Comparison of ENCODE assay signal across 16 cellular contexts in the genomic region with DNA sequence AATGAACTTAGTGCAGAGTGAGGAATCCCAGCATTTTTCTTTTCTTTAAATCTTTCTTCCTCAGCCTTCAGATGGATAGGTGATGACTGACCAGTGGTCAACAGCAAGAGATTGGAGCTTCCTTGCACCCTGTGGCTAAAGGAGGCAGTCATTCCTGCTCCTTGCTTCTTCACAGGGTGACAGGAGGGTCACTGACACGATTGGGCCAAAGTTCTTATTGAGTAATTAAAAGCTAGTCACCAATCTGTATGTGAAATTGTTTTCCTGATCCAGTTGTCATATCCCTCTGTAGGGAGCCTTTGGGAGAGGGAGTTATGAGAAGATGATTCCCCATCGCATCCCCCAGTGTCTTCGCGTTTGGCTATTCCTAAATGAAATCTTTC.
DNase-seq lines count a peak whose midpoint lies in the region; ATAC-seq and TF ChIP-seq lines count a peak whose summit lies in the region.
"Had no signal": no experiment of that assay in that cellular context is flagged by ENCODE, and none has a peak within 500 bp of the region (broad histone marks: within the 10 kb centered on the region; RNA-seq: fewer than 3 reads in every experiment).

No MANE protein-coding gene starts in this region.

- WGBS in heart left ventricle, 4 donors = 81 to 86% (median 83%) methylated on average over 4 of the region's 4 CpGs

- H3K27me3 ChIP-seq in heart left ventricle (no peaks in the 10 kb centered on the region), right atrium auricular region (no peaks in the 10 kb centered on the region), upper lobe of right lung (no peaks in the 10 kb centered on the region)
- H3K27me3 ChIP-seq: MG63 had no signal

- H3K9me3 ChIP-seq in heart left ventricle = peaks cover 0 to under 1% (median 0%) of the 10 kb centered on the region in 12 donors
- H3K9me3 ChIP-seq in right atrium auricular region = no peaks in the 10 kb centered on the region
- H3K9me3 ChIP-seq in upper lobe of right lung = no peaks in the 10 kb centered on the region
- no peaks in the 10 kb centered on the region for H3K9me3 ChIP-seq in T-helper 17 cell (ENCODE audit: control insufficient read depth, low read length, poor library complexity, severe bottlenecking)
- H3K9me3 ChIP-seq: MG63 had no signal

- TF ChIP-seq CTCF in heart left ventricle (IDR thresholded peaks at IDR 0.05) (peak in 1 of 12 donors; percentile 0), right atrium auricular region (IDR thresholded peaks at IDR 0.05) (no peak), nephron (IDR thresholded peaks at IDR 0.05; ENCODE audit: unreplicated experiment in 3 of 3) (no peak), upper lobe of right lung (IDR thresholded peaks at IDR 0.05) (peak; percentile 0)

- H3K4me1 ChIP-seq in heart left ventricle = peaks cover 0 to 24% (median 4%) of the 10 kb centered on the region in 12 donors
- H3K4me1 ChIP-seq in right atrium auricular region = peaks cover 0 to 3% of the 10 kb centered on the region in 2 donors
- H3K4me1 ChIP-seq in upper lobe of right lung = no peaks in the 10 kb centered on the region

- ATAC-seq in heart left ventricle (peak in 3 of 4 donors; percentile 3 to 31 (median 6)), upper lobe of right lung (no peak), HG02884 (IDR thresholded peaks at IDR 0.05; ENCODE audit: unreplicated experiment) (no peak), T-helper 17 cell (no peak)

- DNase-seq in heart left ventricle = no peak
- no peak for DNase-seq in right atrium auricular region (ENCODE audit: low spot score)
- no peak for DNase-seq in caudate nucleus (lab: John Stamatoyannopoulos, UW)
- DNase-seq in upper lobe of right lung = no peak
- no peak for DNase-seq in AG08395 (ENCODE audit: low spot score)
- no peak for DNase-seq in T-helper 17 cell
- DNase-seq: DMS 273 treated with DMSO at 0.1 percent for 48 hours, GDM1, NCI-H1092, NCI-H2081 treated with DMSO at 0.1 percent for 48 hours, SHP77 treated with DMSO at 0.1 percent for 48 hours had no signal

- H3K36me3 ChIP-seq in heart left ventricle = peaks cover 0 to 59% (median 7%) of the 10 kb centered on the region in 9 donors
- H3K36me3 ChIP-seq in right atrium auricular region = peaks cover 42% of the 10 kb centered on the region
- no peaks in the 10 kb centered on the region for H3K36me3 ChIP-seq in upper lobe of right lung
- H3K36me3 ChIP-seq: MG63 had no signal

- peaks cover 3% of the 10 kb centered on the region for H3K9me3 Mint-ChIP-seq in nephron

- no peak overlapping the region for H3K4me3 Mint-ChIP-seq in nephron
- no peak overlapping the region for H3K4me3 Mint-ChIP-seq in T-helper 17 cell
- H3K4me3 Mint-ChIP-seq: CD14-positive monocyte had no signal

- intact Hi-C loops in heart left ventricle (cut with DNase I) = no loop called here
- intact Hi-C loops in upper lobe of right lung (cut with DNase I) = no loop called here

- H3K27ac Mint-ChIP-seq in nephron (peak overlapping the region; percentile 9 to 94 (median 71)), T-helper 17 cell (no peak overlapping the region)
- H3K27ac Mint-ChIP-seq: CD14-positive monocyte had no signal

- H3K4me1 Mint-ChIP-seq in nephron (peaks cover 30% of the 10 kb centered on the region), T-helper 17 cell (peaks cover 2% of the 10 kb centered on the region)
- H3K4me1 Mint-ChIP-seq: CD14-positive monocyte had no signal

- H3K36me3 Mint-ChIP-seq in nephron (ENCODE audit: low read depth) (peaks cover 18% of the 10 kb centered on the region), T-helper 17 cell (ENCODE audit: low read depth) (no peaks in the 10 kb centered on the region)
- H3K36me3 Mint-ChIP-seq: CD14-positive monocyte had no signal

- no peak for TF ChIP-seq POLR2A in heart left ventricle (IDR thresholded peaks at IDR 0.05)

- no peaks in the 10 kb centered on the region for H3K27me3 Mint-ChIP-seq in nephron (ENCODE audit: low read depth)
- peaks cover 25% of the 10 kb centered on the region for H3K27me3 Mint-ChIP-seq in T-helper 17 cell

- H3K4me3 ChIP-seq in heart left ventricle (no peak overlapping the region), right atrium auricular region (no peak overlapping the region), upper lobe of right lung (no peak overlapping the region)
- H3K4me3 ChIP-seq: GM12878, MG63 had no signal

- H3K27ac ChIP-seq in heart left ventricle (peak overlapping the region in 5 of 12 donors; percentile 29 to 61 (median 42)), right atrium auricular region (no peak overlapping the region), caudate nucleus (ENCODE audit: low read depth, low read length) (peak overlapping the region; percentile 22), upper lobe of right lung (no peak overlapping the region)

Comparison
In these comparisons a context has a peak if more than half of its experiments do, and no peak if none do; other contexts are left out.
1. ATAC-seq: peak in heart left ventricle (3 of 4); none in upper lobe of right lung (single experiment), HG02884 (single experiment) and T-helper 17 cell (single experiment).